In the genomic region with DNA sequence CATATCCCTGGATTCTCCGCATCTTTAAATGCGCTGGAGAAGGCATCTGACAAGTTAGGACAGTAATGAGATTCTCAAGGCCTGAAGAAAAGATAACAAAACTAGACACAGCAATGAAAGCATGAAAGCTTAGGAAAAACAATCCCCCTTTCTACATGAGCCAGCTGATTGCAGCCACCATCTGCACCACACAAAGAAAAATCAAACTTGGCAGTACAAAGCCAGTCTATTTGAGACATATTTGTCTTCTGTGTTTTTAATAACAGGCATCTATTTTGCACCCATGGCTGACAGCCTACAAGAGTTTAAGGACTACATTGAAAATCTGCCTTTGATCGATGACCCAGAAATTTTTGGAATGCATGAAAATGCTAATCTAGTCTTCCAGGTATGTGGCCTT, we compare ENCODE assay signal across 31 cellular contexts.
"Had no signal": no experiment of that assay in that cellular context is flagged by ENCODE, and none has a peak within 500 bp of the region (broad histone marks: within the 10 kb centered on the region; RNA-seq: fewer than 3 reads in every experiment).

No MANE protein-coding gene starts in this region.

- H3K27me3 ChIP-seq: heart left ventricle, neutrophil, ovary, right atrium auricular region, upper lobe of left lung, vagina had no signal

- H3K4me3 ChIP-seq: coronary artery, heart left ventricle, left ventricle myocardium inferior, lung, mucosa of descending colon, ovary, psoas muscle, right atrium auricular region, upper lobe of left lung, vagina had no signal

- FAIRE-seq: bronchial epithelial cell, endothelial cell of umbilical vein had no signal

- H3K4me1 Mint-ChIP-seq: nephron had no signal

- H3K4me1 ChIP-seq: heart left ventricle, left ventricle myocardium inferior, psoas muscle, right atrium auricular region, upper lobe of left lung, vagina had no signal

- ATAC-seq: activated CD4-positive, CD25-positive, alpha-beta regulatory T cell treated with anti-CD3 and anti-CD28 coated beads, Interleukin-2, amount 50 U/mL, for 24 hours; heart left ventricle; mucosa of descending colon; psoas muscle; SK-N-SH treated with all-trans-retinoic acid at 6 μM for 48 hours; T-helper 17 cell had no signal

- H3K36me3 Mint-ChIP-seq: activated CD4-positive, alpha-beta memory T cell treated with anti-CD3 and anti-CD28 coated beads for 36 hours had no signal

- H3K4me3 Mint-ChIP-seq: activated CD4-positive, alpha-beta memory T cell treated with anti-CD3 and anti-CD28 coated beads for 36 hours; activated CD4-positive, alpha-beta T cell treated with anti-CD3 and anti-CD28 coated beads, Interleukin-2, amount 10 ng/mL, durations not matched to agents 24 days and 14 days; activated naive CD4-positive, alpha-beta T cell treated with anti-CD3 and anti-CD28 coated beads, Interleukin-2, amount 10 ng/mL, durations not matched to agents 7 days and 5 days; activated naive CD8-positive, alpha-beta T cell treated with anti-CD3 and anti-CD28 coated beads, Interleukin-2, amount 10 ng/mL, durations not matched to agents 7 days and 5 days; nephron; T-helper 17 cell had no signal

- H3K27me3 Mint-ChIP-seq: activated CD4-positive, alpha-beta memory T cell treated with anti-CD3 and anti-CD28 coated beads for 36 hours; activated naive CD4-positive, alpha-beta T cell treated with anti-CD3 and anti-CD28 coated beads, Interleukin-2, amount 10 ng/mL, durations not matched to agents 7 days and 5 days; activated naive CD8-positive, alpha-beta T cell treated with anti-CD3 and anti-CD28 coated beads, Interleukin-2, amount 10 ng/mL, durations not matched to agents 7 days and 5 days; T-helper 17 cell had no signal

- DNase-seq: activated CD4-positive, alpha-beta memory T cell treated with anti-CD3 and anti-CD28 coated beads for 36 hours; activated CD4-positive, alpha-beta T cell treated with anti-CD3 and anti-CD28 coated beads, Interleukin-2, amount 10 ng/mL, durations not matched to agents 24 days and 14 days; activated CD8-positive, alpha-beta memory T cell treated with anti-CD3 and anti-CD28 coated beads, Interleukin-2, amount 50 U/mL, for 4 hours; activated gamma-delta T cell; activated naive CD4-positive, alpha-beta T cell treated with anti-CD3 and anti-CD28 coated beads, Interleukin-2, amount 10 ng/mL, durations not matched to agents 7 days and 5 days; activated naive CD8-positive, alpha-beta T cell treated with anti-CD3 and anti-CD28 coated beads, Interleukin-2, amount 10 ng/mL, durations not matched to agents 7 days and 5 days; activated T-cell treated with anti-CD3 and anti-CD28 coated beads, Interleukin-2, amount 50 U/mL, for 1 hour; cerebellar nuclear complex; heart left ventricle; kidney glomerular epithelial cell; left ventricle myocardium inferior; mucosa of descending colon; ovary; psoas muscle; stimulated activated CD4-positive, alpha-beta T cell treated with anti-CD3 and anti-CD28 coated beads, Interleukin-15, amount 100 ng/mL, for 24 hours; stimulated activated CD4-positive, alpha-beta T cell treated with anti-CD3 and anti-CD28 coated beads, Interleukin-2, amount 100 ng/mL, for 24 hours; stimulated activated naive CD4-positive, alpha-beta T cell; T-helper 17 cell; T1000; upper lobe of left lung; WERI-Rb-1 had no signal

- H3K36me3 ChIP-seq: heart left ventricle, left ventricle myocardium inferior, neutrophil, ovary, right atrium auricular region, upper lobe of left lung, vagina, WERI-Rb-1 had no signal

- H3K27ac Mint-ChIP-seq: activated CD4-positive, alpha-beta memory T cell treated with anti-CD3 and anti-CD28 coated beads for 36 hours; activated CD4-positive, alpha-beta T cell treated with anti-CD3 and anti-CD28 coated beads, Interleukin-2, amount 10 ng/mL, durations not matched to agents 24 days and 14 days; activated naive CD4-positive, alpha-beta T cell treated with anti-CD3 and anti-CD28 coated beads, Interleukin-2, amount 10 ng/mL, durations not matched to agents 7 days and 5 days; activated naive CD8-positive, alpha-beta T cell treated with anti-CD3 and anti-CD28 coated beads, Interleukin-2, amount 10 ng/mL, durations not matched to agents 7 days and 5 days; nephron; T-helper 17 cell had no signal

- H3K27ac ChIP-seq: coronary artery, heart left ventricle, left ventricle myocardium inferior, neutrophil, ovary, psoas muscle, right atrium auricular region, upper lobe of left lung, vagina, WERI-Rb-1 had no signal

- H3K9me3 ChIP-seq: left ventricle myocardium inferior, neutrophil, ovary, psoas muscle, upper lobe of left lung, vagina had no signal
